Comparison of ENCODE assay signal across 23 cellular contexts in genomic region chr10:53230651-53231050, GRCh38.
"Had no signal": no experiment of that assay in that cellular context is flagged by ENCODE, and none has a peak within 500 bp of the region (broad histone marks: within the 10 kb centered on the region; RNA-seq: fewer than 3 reads in every experiment).

No MANE protein-coding gene starts in this region.

- H3K4me1 ChIP-seq: ascending aorta, breast epithelium, colonic mucosa, foreskin keratinocyte had no signal

- DNase-seq: activated CD4-positive, alpha-beta memory T cell treated with anti-CD3 and anti-CD28 coated beads for 36 hours; activated CD4-positive, alpha-beta T cell treated with anti-CD3 and anti-CD28 coated beads for 1 hour; activated CD4-positive, alpha-beta T cell treated with anti-CD3 and anti-CD28 coated beads for 48 hours; activated CD4-positive, CD25-positive, alpha-beta regulatory T cell; activated CD8-positive, alpha-beta memory T cell treated with anti-CD3 and anti-CD28 coated beads, Interleukin-2, amount 10 ng/mL, durations not matched to agents 7 days and 5 days; activated CD8-positive, alpha-beta memory T cell treated with anti-CD3 and anti-CD28 coated beads, Interleukin-2, amount 50 U/mL, for 4 hours; activated CD8-positive, alpha-beta T cell treated with anti-CD3 and anti-CD28 coated beads, Interleukin-2, amount 10 ng/mL, durations not matched to agents 7 days and 5 days; activated effector memory CD4-positive, alpha-beta T cell treated with anti-CD3 and anti-CD28 coated beads, Interleukin-2, amount 50 U/mL, for 16 hours; activated naive CD4-positive, alpha-beta T cell treated with anti-CD3 and anti-CD28 coated beads for 36 hours; activated naive CD8-positive, alpha-beta T cell treated with anti-CD3 and anti-CD28 coated beads for 36 hours; activated T-cell treated with anti-CD3 and anti-CD28 coated beads, Interleukin-2, amount 50 U/mL, for 1 hour; activated T-cell treated with anti-CD3 and anti-CD28 coated beads, Interleukin-2, amount 50 U/mL, for 48 hours; central memory CD4-positive, alpha-beta T cell; cerebellar nuclear complex; colonic mucosa; effector CD8-positive, alpha-beta T cell; foreskin keratinocyte; head of caudate nucleus; T-helper 2 cell had no signal

- H3K4me3 ChIP-seq: ascending aorta, breast epithelium, cardiac muscle cell, colonic mucosa had no signal

- H3K9me3 ChIP-seq: ascending aorta, colonic mucosa had no signal

- ATAC-seq: activated CD8-positive, alpha-beta memory T cell treated with anti-CD3 and anti-CD28 coated beads, Interleukin-2, amount 10 ng/mL, durations not matched to agents 7 days and 5 days; activated CD8-positive, alpha-beta T cell treated with anti-CD3 and anti-CD28 coated beads, Interleukin-2, amount 10 ng/mL, durations not matched to agents 7 days and 5 days; esophagus mucosa; foreskin keratinocyte had no signal

- H3K27ac ChIP-seq: ascending aorta, breast epithelium, cardiac muscle cell, colonic mucosa, foreskin keratinocyte had no signal

- H3K27me3 ChIP-seq: ascending aorta, breast epithelium, cardiac muscle cell, colonic mucosa, foreskin keratinocyte had no signal

- H3K36me3 ChIP-seq: ascending aorta, breast epithelium, cardiac muscle cell, colonic mucosa had no signal
